20 cellular contexts compared by ENCODE assay signal in the genomic region with DNA sequence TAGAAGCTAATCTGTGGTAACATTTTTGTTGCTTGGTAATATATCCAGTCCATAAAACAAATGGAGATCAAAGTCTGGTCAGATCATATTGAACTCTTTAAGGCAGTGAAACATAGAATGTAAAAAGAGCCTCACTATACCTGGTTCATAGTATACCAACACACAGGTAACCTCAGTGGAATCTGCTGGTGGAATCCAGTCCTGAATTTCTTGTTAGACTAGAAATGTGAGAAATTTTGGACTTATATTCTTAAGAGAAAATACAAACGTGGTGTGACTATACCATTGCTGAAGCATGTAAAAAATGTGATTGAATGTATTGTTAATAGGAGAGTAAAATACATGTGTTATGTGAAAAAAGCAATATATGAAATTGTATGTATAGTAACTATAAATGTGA.
"Had no signal": no experiment of that assay in that cellular context is flagged by ENCODE, and none has a peak within 500 bp of the region (broad histone marks: within the 10 kb centered on the region; RNA-seq: fewer than 3 reads in every experiment).

No MANE protein-coding gene starts in this region.

- ATAC-seq: activated CD8-positive, alpha-beta T cell treated with anti-CD3 and anti-CD28 coated beads for 36 hours; gastrocnemius medialis; left lung had no signal

- DNase-seq: activated CD4-positive, alpha-beta T cell treated with anti-CD3 and anti-CD28 coated beads, Interleukin-2, amount 10 ng/mL, durations not matched to agents 24 days and 14 days; activated CD4-positive, CD25-positive, alpha-beta regulatory T cell; activated CD8-positive, alpha-beta T cell treated with anti-CD3 and anti-CD28 coated beads for 36 hours; activated naive CD4-positive, alpha-beta T cell treated with Interleukin-2 at 50 U/mL for 16 hours; activated T-cell treated with anti-CD3 and anti-CD28 coated beads, Interleukin-2, amount 50 U/mL, for 1 hour; central memory CD4-positive, alpha-beta T cell; dorsolateral prefrontal cortex; erythroblast; gastrocnemius medialis; head of caudate nucleus; left lung; nephron progenitor cell; nucleus accumbens; posterior cingulate gyrus; retina; stimulated activated CD4-positive, alpha-beta T cell treated with anti-CD3 and anti-CD28 coated beads, Interleukin-2, amount 100 ng/mL, for 24 hours; T-helper 9 cell had no signal

- H3K9me3 ChIP-seq: gastrocnemius medialis, left lung, tibial nerve, vagina had no signal

- H3K4me1 ChIP-seq: gastrocnemius medialis, left lung, tibial nerve had no signal

- H3K27ac ChIP-seq: dorsolateral prefrontal cortex, gastrocnemius medialis, left lung, tibial nerve, vagina had no signal

- FAIRE-seq: keratinocyte had no signal

- H3K27me3 ChIP-seq: dorsolateral prefrontal cortex, gastrocnemius medialis, left lung, tibial nerve, vagina had no signal

- H3K4me3 ChIP-seq: dorsolateral prefrontal cortex, gastrocnemius medialis, left lung, tibial nerve, vagina had no signal

- H3K36me3 ChIP-seq: gastrocnemius medialis, vagina had no signal
